1 cellular context compared by ENCODE assay signal in the genomic region with DNA sequence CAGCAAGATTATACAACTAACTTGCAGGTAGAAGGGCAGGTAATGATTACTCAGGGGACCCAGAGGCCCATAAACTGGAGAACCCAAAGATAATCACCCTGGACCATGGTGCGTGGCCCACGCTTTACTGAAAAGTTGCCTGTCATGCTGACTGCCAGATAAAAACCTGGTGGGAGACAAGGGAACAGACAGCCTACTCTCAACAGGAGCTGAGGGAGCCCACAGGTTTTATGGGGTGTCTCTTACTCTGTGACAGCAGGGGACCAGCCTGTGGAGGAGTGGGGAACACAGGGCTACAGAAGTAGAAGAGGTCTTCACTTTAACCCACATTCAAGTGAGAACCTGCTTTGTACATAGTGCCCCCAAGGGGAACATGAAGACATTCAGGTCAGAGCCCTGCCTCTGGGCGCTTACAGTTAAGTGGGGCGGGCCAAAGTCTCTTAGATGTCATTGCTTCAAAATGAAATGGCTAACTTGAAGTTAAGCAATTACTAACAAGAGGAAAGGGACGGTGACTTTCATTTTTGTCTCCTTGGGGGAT.
TF ChIP-seq lines count a peak whose summit lies in the region.

No MANE protein-coding gene starts in this region.

TF ChIP-seq in K562, 482 proteins besides CTCF, POLR2A, EP300 and RAD21 (continued from another document and continues in another):
- TF ChIP-seq BCLAF1 (IDR thresholded peaks at IDR 0.05; ENCODE audit: borderline replicate concordance in 1 of 2, control insufficient read depth in 1 of 2, low read depth in 2 of 2, low read length in 1 of 2) (no peak), RCOR1 (IDR thresholded peaks at IDR 0.05; ENCODE audit: borderline replicate concordance in 1 of 2, low read depth in 2 of 2, low read length in 2 of 2) (peak in 1 of 2 experiments; percentile 50; a peak in 1 of 4 replicates), FOXA3 (CRISPR knock-in tag; conservative IDR thresholded peaks at IDR 0.05 in 1 of 2, IDR thresholded peaks at IDR 0.05 in 1 of 2) (0 out of 4 replicates have a peak, but pooled peaks of 1 of the 2 experiments have one; percentile 39), ATF1 (CRISPR knock-in tag; IDR thresholded peaks at IDR 0.05) (no peak), ATF1 (tag; IDR thresholded peaks at IDR 0.05) (peak; percentile 56), GATAD2B (IDR thresholded peaks at IDR 0.05; ENCODE audit: borderline replicate concordance) (peak; percentile 71), ZBTB7A (IDR thresholded peaks at IDR 0.05; ENCODE audit: borderline replicate concordance, control insufficient read depth, low read depth, low read length) (peak; percentile 42; the same call in 1 of the 2 replicates), ZNF592 (IDR thresholded peaks at IDR 0.05) (peak; percentile 83), KDM5B (IDR thresholded peaks at IDR 0.05; ENCODE audit: insufficient replicate concordance, low read depth, low read length) (no peak), MBD2 (IDR thresholded peaks at IDR 0.05; ENCODE audit: borderline replicate concordance, low read depth) (peak; percentile 27; the same call in 1 of the 2 replicates), ARID3A (IDR thresholded peaks at IDR 0.05; ENCODE audit: borderline replicate concordance, low read depth, low read length) (0 out of 2 replicates have a peak, but pooled peaks have one; percentile 54), EGR1 (conservative IDR thresholded peaks at IDR 0.05) (peak; percentile 95), ZNF224 (CRISPR knock-in tag; IDR thresholded peaks at IDR 0.05) (no peak), PRDM10 (IDR thresholded peaks at IDR 0.05; ENCODE audit: partially characterized antibody) (peak; percentile 40), CHD2 (IDR thresholded peaks at IDR 0.05; ENCODE audit: low read depth, low read length) (0 out of 2 replicates have a peak, but pooled peaks have one; percentile 27), CBFA2T2 (conservative IDR thresholded peaks at IDR 0.05) (peak; percentile 76), ARHGAP35 (IDR thresholded peaks at IDR 0.05; ENCODE audit: partially characterized antibody) (no peak), ARNT (IDR thresholded peaks at IDR 0.05) (peak in 1 of 2 experiments; percentile 23; a peak in 1 of 4 replicates), LEF1 (IDR thresholded peaks at IDR 0.05) (peak; percentile 75)
- TF ChIP-seq, protein P1, sequence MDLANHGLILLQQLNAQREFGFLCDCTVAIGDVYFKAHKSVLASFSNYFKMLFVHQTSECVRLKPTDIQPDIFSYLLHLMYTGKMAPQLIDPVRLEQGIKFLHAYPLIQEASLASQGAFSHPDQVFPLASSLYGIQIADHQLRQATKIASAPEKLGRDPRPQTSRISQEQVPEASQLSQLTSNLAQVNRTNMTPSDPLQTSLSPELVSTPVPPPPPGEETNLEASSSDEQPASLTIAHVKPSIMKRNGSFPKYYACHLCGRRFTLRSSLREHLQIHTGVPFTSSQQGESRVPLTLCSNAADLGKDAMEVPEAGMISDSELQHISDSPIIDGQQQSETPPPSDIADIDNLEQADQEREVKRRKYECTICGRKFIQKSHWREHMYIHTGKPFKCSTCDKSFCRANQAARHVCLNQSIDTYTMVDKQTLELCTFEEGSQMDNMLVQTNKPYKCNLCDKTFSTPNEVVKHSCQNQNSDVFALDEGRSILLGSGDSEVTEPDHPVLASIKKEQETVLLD (IDR thresholded peaks at IDR 0.05): peak; percentile 63; the same call in 1 of the 2 replicates
- TF ChIP-seq, protein P2, sequence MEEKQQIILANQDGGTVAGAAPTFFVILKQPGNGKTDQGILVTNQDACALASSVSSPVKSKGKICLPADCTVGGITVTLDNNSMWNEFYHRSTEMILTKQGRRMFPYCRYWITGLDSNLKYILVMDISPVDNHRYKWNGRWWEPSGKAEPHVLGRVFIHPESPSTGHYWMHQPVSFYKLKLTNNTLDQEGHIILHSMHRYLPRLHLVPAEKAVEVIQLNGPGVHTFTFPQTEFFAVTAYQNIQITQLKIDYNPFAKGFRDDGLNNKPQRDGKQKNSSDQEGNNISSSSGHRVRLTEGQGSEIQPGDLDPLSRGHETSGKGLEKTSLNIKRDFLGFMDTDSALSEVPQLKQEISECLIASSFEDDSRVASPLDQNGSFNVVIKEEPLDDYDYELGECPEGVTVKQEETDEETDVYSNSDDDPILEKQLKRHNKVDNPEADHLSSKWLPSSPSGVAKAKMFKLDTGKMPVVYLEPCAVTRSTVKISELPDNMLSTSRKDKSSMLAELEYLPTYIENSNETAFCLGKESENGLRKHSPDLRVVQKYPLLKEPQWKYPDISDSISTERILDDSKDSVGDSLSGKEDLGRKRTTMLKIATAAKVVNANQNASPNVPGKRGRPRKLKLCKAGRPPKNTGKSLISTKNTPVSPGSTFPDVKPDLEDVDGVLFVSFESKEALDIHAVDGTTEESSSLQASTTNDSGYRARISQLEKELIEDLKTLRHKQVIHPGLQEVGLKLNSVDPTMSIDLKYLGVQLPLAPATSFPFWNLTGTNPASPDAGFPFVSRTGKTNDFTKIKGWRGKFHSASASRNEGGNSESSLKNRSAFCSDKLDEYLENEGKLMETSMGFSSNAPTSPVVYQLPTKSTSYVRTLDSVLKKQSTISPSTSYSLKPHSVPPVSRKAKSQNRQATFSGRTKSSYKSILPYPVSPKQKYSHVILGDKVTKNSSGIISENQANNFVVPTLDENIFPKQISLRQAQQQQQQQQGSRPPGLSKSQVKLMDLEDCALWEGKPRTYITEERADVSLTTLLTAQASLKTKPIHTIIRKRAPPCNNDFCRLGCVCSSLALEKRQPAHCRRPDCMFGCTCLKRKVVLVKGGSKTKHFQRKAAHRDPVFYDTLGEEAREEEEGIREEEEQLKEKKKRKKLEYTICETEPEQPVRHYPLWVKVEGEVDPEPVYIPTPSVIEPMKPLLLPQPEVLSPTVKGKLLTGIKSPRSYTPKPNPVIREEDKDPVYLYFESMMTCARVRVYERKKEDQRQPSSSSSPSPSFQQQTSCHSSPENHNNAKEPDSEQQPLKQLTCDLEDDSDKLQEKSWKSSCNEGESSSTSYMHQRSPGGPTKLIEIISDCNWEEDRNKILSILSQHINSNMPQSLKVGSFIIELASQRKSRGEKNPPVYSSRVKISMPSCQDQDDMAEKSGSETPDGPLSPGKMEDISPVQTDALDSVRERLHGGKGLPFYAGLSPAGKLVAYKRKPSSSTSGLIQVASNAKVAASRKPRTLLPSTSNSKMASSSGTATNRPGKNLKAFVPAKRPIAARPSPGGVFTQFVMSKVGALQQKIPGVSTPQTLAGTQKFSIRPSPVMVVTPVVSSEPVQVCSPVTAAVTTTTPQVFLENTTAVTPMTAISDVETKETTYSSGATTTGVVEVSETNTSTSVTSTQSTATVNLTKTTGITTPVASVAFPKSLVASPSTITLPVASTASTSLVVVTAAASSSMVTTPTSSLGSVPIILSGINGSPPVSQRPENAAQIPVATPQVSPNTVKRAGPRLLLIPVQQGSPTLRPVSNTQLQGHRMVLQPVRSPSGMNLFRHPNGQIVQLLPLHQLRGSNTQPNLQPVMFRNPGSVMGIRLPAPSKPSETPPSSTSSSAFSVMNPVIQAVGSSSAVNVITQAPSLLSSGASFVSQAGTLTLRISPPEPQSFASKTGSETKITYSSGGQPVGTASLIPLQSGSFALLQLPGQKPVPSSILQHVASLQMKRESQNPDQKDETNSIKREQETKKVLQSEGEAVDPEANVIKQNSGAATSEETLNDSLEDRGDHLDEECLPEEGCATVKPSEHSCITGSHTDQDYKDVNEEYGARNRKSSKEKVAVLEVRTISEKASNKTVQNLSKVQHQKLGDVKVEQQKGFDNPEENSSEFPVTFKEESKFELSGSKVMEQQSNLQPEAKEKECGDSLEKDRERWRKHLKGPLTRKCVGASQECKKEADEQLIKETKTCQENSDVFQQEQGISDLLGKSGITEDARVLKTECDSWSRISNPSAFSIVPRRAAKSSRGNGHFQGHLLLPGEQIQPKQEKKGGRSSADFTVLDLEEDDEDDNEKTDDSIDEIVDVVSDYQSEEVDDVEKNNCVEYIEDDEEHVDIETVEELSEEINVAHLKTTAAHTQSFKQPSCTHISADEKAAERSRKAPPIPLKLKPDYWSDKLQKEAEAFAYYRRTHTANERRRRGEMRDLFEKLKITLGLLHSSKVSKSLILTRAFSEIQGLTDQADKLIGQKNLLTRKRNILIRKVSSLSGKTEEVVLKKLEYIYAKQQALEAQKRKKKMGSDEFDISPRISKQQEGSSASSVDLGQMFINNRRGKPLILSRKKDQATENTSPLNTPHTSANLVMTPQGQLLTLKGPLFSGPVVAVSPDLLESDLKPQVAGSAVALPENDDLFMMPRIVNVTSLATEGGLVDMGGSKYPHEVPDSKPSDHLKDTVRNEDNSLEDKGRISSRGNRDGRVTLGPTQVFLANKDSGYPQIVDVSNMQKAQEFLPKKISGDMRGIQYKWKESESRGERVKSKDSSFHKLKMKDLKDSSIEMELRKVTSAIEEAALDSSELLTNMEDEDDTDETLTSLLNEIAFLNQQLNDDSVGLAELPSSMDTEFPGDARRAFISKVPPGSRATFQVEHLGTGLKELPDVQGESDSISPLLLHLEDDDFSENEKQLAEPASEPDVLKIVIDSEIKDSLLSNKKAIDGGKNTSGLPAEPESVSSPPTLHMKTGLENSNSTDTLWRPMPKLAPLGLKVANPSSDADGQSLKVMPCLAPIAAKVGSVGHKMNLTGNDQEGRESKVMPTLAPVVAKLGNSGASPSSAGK (IDR thresholded peaks at IDR 0.05): no peak; the same call in 1 of the 2 replicates
